ENCODE assay signal across 1 cellular context in the genomic region with DNA sequence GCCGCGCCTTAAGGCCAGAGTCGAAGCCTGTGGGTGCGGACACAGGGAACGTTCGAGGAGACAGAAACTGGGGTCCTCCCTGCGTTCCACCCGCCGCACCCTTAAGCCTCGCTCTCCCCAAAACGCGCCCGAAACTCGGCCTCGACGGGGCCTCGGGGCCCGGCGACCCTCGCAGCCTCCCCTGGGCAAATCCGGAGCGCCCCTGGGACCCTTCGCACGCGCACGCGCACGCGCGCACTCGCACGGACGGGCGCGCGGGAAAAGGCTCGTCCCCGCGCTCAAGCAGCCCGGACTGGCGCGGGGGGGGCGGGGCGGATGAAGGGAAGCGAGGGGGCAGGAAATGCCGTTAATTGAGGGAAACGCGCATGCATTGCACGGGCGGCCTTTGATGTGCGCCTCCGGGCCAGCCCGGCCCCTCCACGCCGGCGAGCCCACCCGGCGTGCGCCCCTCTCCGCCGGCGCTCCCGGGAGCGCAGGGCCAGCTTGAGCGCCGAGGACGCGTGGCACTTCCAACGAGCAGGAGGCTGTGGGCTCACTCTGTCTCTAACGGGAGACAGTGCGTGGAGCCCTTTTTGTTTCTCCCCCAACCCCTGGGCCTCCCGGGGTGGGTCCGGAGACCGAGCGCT.
TF ChIP-seq lines count a peak whose summit lies in the region.

No MANE protein-coding gene starts in this region.

TF ChIP-seq in endothelial cell of umbilical vein, 7 proteins besides CTCF, POLR2A, EP300 and RAD21:
- TF ChIP-seq JUN (IDR thresholded peaks at IDR 0.05; ENCODE audit: borderline replicate concordance, insufficient read depth, insufficient read length, low read depth) (no peak), EZH2 (IDR thresholded peaks at IDR 0.05; ENCODE audit: borderline replicate concordance, low read depth, low read length, severe bottlenecking) (peak; percentile 25), MYC (IDR thresholded peaks at IDR 0.05; ENCODE audit: low read depth, low read length) (no peak)
